16 cellular contexts compared by ENCODE assay signal in the genomic region with DNA sequence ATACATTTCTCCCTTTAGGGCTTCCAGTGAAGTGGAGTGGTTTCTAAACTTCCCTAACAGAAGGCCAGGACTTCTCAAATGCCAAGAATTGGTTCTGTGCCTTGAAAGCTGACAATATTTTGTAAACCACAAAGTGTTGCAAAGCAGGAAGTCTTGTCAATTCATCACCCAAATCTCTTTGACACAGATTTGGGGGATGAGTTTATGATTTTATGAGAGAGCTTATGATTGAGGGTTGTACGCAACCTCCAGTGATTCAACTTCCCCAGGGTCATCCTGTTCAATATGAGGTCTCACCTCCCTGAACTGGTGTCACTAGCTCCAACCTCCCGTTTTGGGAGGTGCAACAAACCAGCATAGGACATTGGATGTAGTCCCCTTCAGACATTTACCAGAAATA.
"Had no signal": no experiment of that assay in that cellular context is flagged by ENCODE, and none has a peak within 500 bp of the region (broad histone marks: within the 10 kb centered on the region; RNA-seq: fewer than 3 reads in every experiment).

No MANE protein-coding gene starts in this region.

- H3K4me3 ChIP-seq: ascending aorta, dorsolateral prefrontal cortex, esophagus muscularis mucosa, smooth muscle cell, tibial artery, vagina had no signal

- H3K27me3 Mint-ChIP-seq: progenitor cell of endocrine pancreas had no signal

- H3K9me3 Mint-ChIP-seq: activated naive CD8-positive, alpha-beta T cell treated with anti-CD3 and anti-CD28 coated beads, Interleukin-2, amount 50 U/mL, for 24 hours had no signal

- H3K27ac ChIP-seq: ascending aorta, dorsolateral prefrontal cortex, esophagus muscularis mucosa, foreskin keratinocyte, tibial artery, vagina had no signal

- H3K9me3 ChIP-seq: ascending aorta, esophagus muscularis mucosa, tibial artery, vagina had no signal

- H3K4me1 ChIP-seq: ascending aorta, esophagus muscularis mucosa, tibial artery, vagina had no signal

- H3K4me3 Mint-ChIP-seq: activated naive CD8-positive, alpha-beta T cell treated with anti-CD3 and anti-CD28 coated beads, Interleukin-2, amount 50 U/mL, for 24 hours; nephron; WTC11 had no signal

- H3K27ac Mint-ChIP-seq: activated naive CD8-positive, alpha-beta T cell treated with anti-CD3 and anti-CD28 coated beads, Interleukin-2, amount 50 U/mL, for 24 hours; nephron; progenitor cell of endocrine pancreas; WTC11 had no signal

- H3K36me3 Mint-ChIP-seq: WTC11 had no signal

- H3K27me3 ChIP-seq: ascending aorta, dorsolateral prefrontal cortex, esophagus muscularis mucosa, foreskin keratinocyte, tibial artery, vagina had no signal

- H3K4me1 Mint-ChIP-seq: nephron had no signal

- H3K36me3 ChIP-seq: ascending aorta, esophagus muscularis mucosa, tibial artery, vagina had no signal

- ATAC-seq: activated naive CD8-positive, alpha-beta T cell treated with anti-CD3 and anti-CD28 coated beads, Interleukin-2, amount 50 U/mL, for 24 hours; foreskin keratinocyte; right cardiac atrium; WTC11 had no signal

- DNase-seq: activated CD4-positive, alpha-beta T cell treated with anti-CD3 and anti-CD28 coated beads for 48 hours; activated CD8-positive, alpha-beta memory T cell treated with anti-CD3 and anti-CD28 coated beads for 24 hours; activated naive CD4-positive, alpha-beta T cell treated with Interleukin-2 at 50 U/mL for 16 hours; activated naive CD8-positive, alpha-beta T cell treated with anti-CD3 and anti-CD28 coated beads, Interleukin-2, amount 50 U/mL, for 24 hours; dorsolateral prefrontal cortex; foreskin keratinocyte; occipital lobe; right cardiac atrium; tibial artery had no signal
